20 cellular contexts compared by ENCODE assay signal in genomic region chr9:98927724-98928123, GRCh38. TPM values are rescaled to one million over a fixed set of nuclear protein-coding genes. Genes with fewer than 3 reads are reported as not detected.
DNase-seq lines count a peak whose midpoint lies in the region; ATAC-seq and TF ChIP-seq lines count a peak whose summit lies in the region.
"Had no signal": no experiment of that assay in that cellular context is flagged by ENCODE, and none has a peak within 500 bp of the region (broad histone marks: within the 10 kb centered on the region; RNA-seq: fewer than 3 reads in every experiment).

No MANE protein-coding gene starts in this region.

- no peaks in the 10 kb centered on the region for H3K36me3 ChIP-seq in hepatocyte (replicated peaks; ENCODE audit: insufficient read depth, low read depth)

- DNase-seq in SK-MEL-5 (ENCODE audit: low read depth, low spot score), result peak; percentile 43
- DNase-seq in hepatocyte (ENCODE audit: low spot score), result no peak
- DNase-seq in MV-4-11 (lab: John Stamatoyannopoulos, UW), result no peak
- no peak for DNase-seq in glutamatergic neuron
- DNase-seq in activated T-cell treated with anti-CD3 and anti-CD28 coated beads, Interleukin-2, amount 50 U/mL, for 48 hours, result no peak
- DNase-seq: C1 segment of cervical spinal cord; CD4-positive, alpha-beta memory T cell; COR-L47; DMS53; KBM-7; NCI-H1417; NCI-H1694; NCI-H2029 treated with DMSO at 0.1 percent for 48 hours; NCI-H2227 treated with DMSO at 0.1 percent for 48 hours; NCI-H526 treated with DMSO at 0.1 percent for 48 hours; Right ventricle myocardium superior; RPMI8226 had no signal

- no peaks in the 10 kb centered on the region for H3K27me3 ChIP-seq in hepatocyte

- H3K4me2 ChIP-seq in hepatocyte, result no peak overlapping the region

- no peaks in the 10 kb centered on the region for H3K9me2 ChIP-seq in hepatocyte (replicated peaks; ENCODE audit: insufficient read depth)

- H2AFZ ChIP-seq in hepatocyte, result no peak overlapping the region

- no peak for ATAC-seq in GM21529 (IDR thresholded peaks at IDR 0.05; ENCODE audit: unreplicated experiment)

- no peak overlapping the region for H3K4me3 ChIP-seq in hepatocyte

- H3K9me3 Mint-ChIP-seq in nephron (no peaks in the 10 kb centered on the region), glutamatergic neuron (ENCODE audit: unreplicated experiment) (no peaks in the 10 kb centered on the region)
- H3K9me3 Mint-ChIP-seq: CD4-positive, alpha-beta memory T cell had no signal

- H3K9me3 ChIP-seq in hepatocyte (ENCODE audit: low read depth), result no peaks in the 10 kb centered on the region

- in situ Hi-C loops in SK-MEL-5 (cut with HindIII; ENCODE audit: low pct_unique_long_range_greater_than_20kb, low sequenced_read_pairs), result no loop called here

- H3K4me3 Mint-ChIP-seq in nephron, result peak overlapping the region in 1 of 3 experiments; percentile 41
- H3K4me3 Mint-ChIP-seq in glutamatergic neuron (ENCODE audit: unreplicated experiment), result no peak overlapping the region
- H3K4me3 Mint-ChIP-seq: CD4-positive, alpha-beta memory T cell had no signal

- H3K27ac ChIP-seq in hepatocyte, result peak overlapping the region; percentile 7

- H4K20me1 ChIP-seq in hepatocyte (ENCODE audit: insufficient read depth, poor library complexity, severe bottlenecking), result no peaks in the 10 kb centered on the region

- H3K36me3 Mint-ChIP-seq in nephron (ENCODE audit: low read depth), result no peaks in the 10 kb centered on the region
- no peaks in the 10 kb centered on the region for H3K36me3 Mint-ChIP-seq in glutamatergic neuron (ENCODE audit: unreplicated experiment)
- H3K36me3 Mint-ChIP-seq: CD4-positive, alpha-beta memory T cell had no signal

- H3K4me1 Mint-ChIP-seq in nephron (peaks cover 71% of the 10 kb centered on the region), glutamatergic neuron (ENCODE audit: low read depth, unreplicated experiment) (peaks cover 7% of the 10 kb centered on the region)
- H3K4me1 Mint-ChIP-seq: CD4-positive, alpha-beta memory T cell had no signal

- H3K27ac Mint-ChIP-seq in nephron (peak overlapping the region; percentile 54 to 99 (median 96)), glutamatergic neuron (ENCODE audit: unreplicated experiment) (no peak overlapping the region)
- H3K27ac Mint-ChIP-seq: CD4-positive, alpha-beta memory T cell had no signal

- WGBS in hepatocyte (ENCODE audit: low lambda C conversion rate, missing lambda C conversion rate), result 63% methylated on average over 6 of the region's 6 CpGs

- H3K79me2 ChIP-seq in hepatocyte, result no peaks in the 10 kb centered on the region

- peaks cover 11% of the 10 kb centered on the region for H3K4me1 ChIP-seq in hepatocyte (ENCODE audit: insufficient read depth)

- peaks cover 7% of the 10 kb centered on the region for H3K27me3 Mint-ChIP-seq in nephron (ENCODE audit: low read depth)
- H3K27me3 Mint-ChIP-seq in glutamatergic neuron (ENCODE audit: unreplicated experiment), result peaks cover 3% of the 10 kb centered on the region

- TF ChIP-seq CTCF in hepatocyte (IDR thresholded peaks at IDR 0.05; ENCODE audit: poor library complexity) (no peak), nephron (IDR thresholded peaks at IDR 0.05; ENCODE audit: unreplicated experiment in 3 of 3) (no peak), glutamatergic neuron (IDR thresholded peaks at IDR 0.05; ENCODE audit: partially characterized antibody, unreplicated experiment) (no peak)

RNA-seq across cellular contexts. Expression of gene COL15A1, which starts 16.0 kb away (rescaled TPM):
- total RNA-seq in SK-MEL-5 (2014; rRNA removed; shearing (Covaris generic)), result 0.77 and 0.88 TPM in 2 replicates
- 0.43 and 0.61 TPM in 2 replicates for polyA plus RNA-seq in SK-MEL-5 (2015; cell fraction: cytosol; rRNA removed)
- polyA plus RNA-seq in SK-MEL-5 (2015; cell fraction: nucleus; rRNA removed), result 0.46 TPM in 1 of 2 replicates, not detected in the other
- 105 and 106 TPM in 2 replicates for total RNA-seq in hepatocyte
- 87.2 and 97.6 TPM in 2 replicates for polyA plus RNA-seq in hepatocyte
- not detected for total RNA-seq in glutamatergic neuron (ENCODE audit: unreplicated experiment)
- total RNA-seq: CD4-positive, alpha-beta memory T cell; MCF 10A had no signal
- polyA plus RNA-seq: CD4-positive, alpha-beta memory T cell had no signal

Comparison
In these comparisons a context has a peak if more than half of its experiments do, and no peak if none do; other contexts are left out.
1. RNA of gene COL15A1, which starts 16.0 kb away (total RNA-seq): 105 to 106 TPM in hepatocyte; 0.77 to 0.88 TPM in SK-MEL-5 and not detected in glutamatergic neuron (single experiment); every median in the first group is over 10 times any median in the second.